ENCODE assay signal across 8 cellular contexts in genomic region chr3:50696276-50696675, GRCh38.
"Had no signal": no experiment of that assay in that cellular context is flagged by ENCODE, and none has a peak within 500 bp of the region (broad histone marks: within the 10 kb centered on the region; RNA-seq: fewer than 3 reads in every experiment).

No MANE protein-coding gene starts in this region.

- H3K4me3 ChIP-seq: GM12878 had no signal

- ATAC-seq: GM12878 had no signal

- DNase-seq: GDM1, GF-D8 had no signal

- FAIRE-seq: G401.6, GM12878, GM12891, GM12892, GM18507, GM19239 had no signal
